26 cellular contexts compared by ENCODE assay signal in genomic region chr18:4020026-4020425, GRCh38.
"Had no signal": no experiment of that assay in that cellular context is flagged by ENCODE, and none has a peak within 500 bp of the region (broad histone marks: within the 10 kb centered on the region; RNA-seq: fewer than 3 reads in every experiment).

No MANE protein-coding gene starts in this region.

- H3K9me3 ChIP-seq: pancreas, psoas muscle, upper lobe of left lung, vagina had no signal

- H3K4me1 ChIP-seq: heart left ventricle, left ventricle myocardium inferior, pancreas, psoas muscle, sigmoid colon, upper lobe of left lung, vagina had no signal

- H3K27ac ChIP-seq: heart left ventricle, left ventricle myocardium inferior, pancreas, psoas muscle, sigmoid colon, upper lobe of left lung, vagina, WERI-Rb-1 had no signal

- H3K36me3 ChIP-seq: heart left ventricle, left ventricle myocardium inferior, pancreas, sigmoid colon, upper lobe of left lung, vagina, WERI-Rb-1 had no signal

- DNase-seq: activated CD4-positive, alpha-beta memory T cell treated with anti-CD3 and anti-CD28 coated beads, Interleukin-2, amount 10 ng/mL, durations not matched to agents 7 days and 5 days; activated CD4-positive, alpha-beta T cell treated with anti-CD3 and anti-CD28 coated beads, Interleukin-2, amount 10 ng/mL, durations not matched to agents 24 days and 14 days; activated CD4-positive, CD25-positive, alpha-beta regulatory T cell treated with anti-CD3 and anti-CD28 coated beads, Interleukin-2, amount 50 U/mL, for 72 hours; activated naive CD8-positive, alpha-beta T cell treated with anti-CD3 and anti-CD28 coated beads, Interleukin-2, amount 50 U/mL, for 24 hours; activated T-cell treated with anti-CD3 and anti-CD28 coated beads, Interleukin-2, amount 50 U/mL, for 48 hours; amygdala; central memory CD4-positive, alpha-beta T cell; foreskin fibroblast; heart left ventricle; hypothalamus; left ventricle myocardium inferior; nephron progenitor cell; pancreas; psoas muscle; sigmoid colon; small intestine; stimulated activated CD4-positive, alpha-beta T cell treated with anti-CD3 and anti-CD28 coated beads, Interleukin-4, amount 100 ng/mL, for 24 hours; stimulated activated naive CD8-positive, alpha-beta T cell treated with anti-CD3 and anti-CD28 coated beads, Interleukin-15, amount 100 ng/mL, for 72 hours; substantia nigra; T-helper 17 cell; T1000; WERI-Rb-1 had no signal

- H3K4me3 ChIP-seq: heart left ventricle, left ventricle myocardium inferior, pancreas, psoas muscle, sigmoid colon, upper lobe of left lung, vagina had no signal

- H3K27me3 ChIP-seq: heart left ventricle, pancreas, sigmoid colon, upper lobe of left lung, vagina had no signal

- FAIRE-seq: endothelial cell of umbilical vein, islet of Langerhans, pancreas, small intestine had no signal
